ENCODE assay signal across 1 cellular context in the genomic region with DNA sequence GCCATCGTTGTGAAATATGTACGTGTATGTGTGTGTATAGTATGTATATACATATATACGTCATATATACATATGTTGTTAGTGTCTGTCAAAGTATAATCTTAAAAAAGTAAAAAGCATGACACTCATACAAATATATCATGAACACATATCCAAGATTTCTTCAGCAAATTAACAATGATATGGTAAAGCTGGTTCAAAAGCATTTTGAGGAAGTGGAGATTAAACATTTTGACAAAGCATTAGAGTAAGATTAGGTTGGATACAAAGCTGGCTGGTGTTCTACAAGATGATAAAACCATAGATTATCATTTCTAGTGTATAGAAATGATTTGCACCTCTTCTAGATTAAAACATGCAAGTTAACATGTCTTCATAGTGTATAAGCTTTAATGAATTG.
A peak's percentile ranks its signal among the peaks of the same experiment; 100 is the strongest.
TF ChIP-seq lines count a peak whose summit lies in the region.

No MANE protein-coding gene starts in this region.

TF ChIP-seq in GM12878, 131 proteins besides CTCF, POLR2A, EP300 and RAD21:
- TF ChIP-seq BACH1 (IDR thresholded peaks at IDR 0.05; ENCODE audit: borderline replicate concordance) (no peak), BRCA1 (IDR thresholded peaks at IDR 0.05; ENCODE audit: low read depth, low read length) (no peak), NFYA (IDR thresholded peaks at IDR 0.05; ENCODE audit: borderline replicate concordance, low read depth, low read length) (no peak), SPI1 (IDR thresholded peaks at IDR 0.05; ENCODE audit: borderline replicate concordance, insufficient read depth, low read depth, low read length) (peak; percentile 31; the same call in 1 of the 2 replicates)
- TF ChIP-seq, protein P1, sequence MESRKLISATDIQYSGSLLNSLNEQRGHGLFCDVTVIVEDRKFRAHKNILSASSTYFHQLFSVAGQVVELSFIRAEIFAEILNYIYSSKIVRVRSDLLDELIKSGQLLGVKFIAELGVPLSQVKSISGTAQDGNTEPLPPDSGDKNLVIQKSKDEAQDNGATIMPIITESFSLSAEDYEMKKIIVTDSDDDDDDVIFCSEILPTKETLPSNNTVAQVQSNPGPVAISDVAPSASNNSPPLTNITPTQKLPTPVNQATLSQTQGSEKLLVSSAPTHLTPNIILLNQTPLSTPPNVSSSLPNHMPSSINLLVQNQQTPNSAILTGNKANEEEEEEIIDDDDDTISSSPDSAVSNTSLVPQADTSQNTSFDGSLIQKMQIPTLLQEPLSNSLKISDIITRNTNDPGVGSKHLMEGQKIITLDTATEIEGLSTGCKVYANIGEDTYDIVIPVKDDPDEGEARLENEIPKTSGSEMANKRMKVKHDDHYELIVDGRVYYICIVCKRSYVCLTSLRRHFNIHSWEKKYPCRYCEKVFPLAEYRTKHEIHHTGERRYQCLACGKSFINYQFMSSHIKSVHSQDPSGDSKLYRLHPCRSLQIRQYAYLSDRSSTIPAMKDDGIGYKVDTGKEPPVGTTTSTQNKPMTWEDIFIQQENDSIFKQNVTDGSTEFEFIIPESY (IDR thresholded peaks at IDR 0.05) = no peak
- TF ChIP-seq, protein P2, sequence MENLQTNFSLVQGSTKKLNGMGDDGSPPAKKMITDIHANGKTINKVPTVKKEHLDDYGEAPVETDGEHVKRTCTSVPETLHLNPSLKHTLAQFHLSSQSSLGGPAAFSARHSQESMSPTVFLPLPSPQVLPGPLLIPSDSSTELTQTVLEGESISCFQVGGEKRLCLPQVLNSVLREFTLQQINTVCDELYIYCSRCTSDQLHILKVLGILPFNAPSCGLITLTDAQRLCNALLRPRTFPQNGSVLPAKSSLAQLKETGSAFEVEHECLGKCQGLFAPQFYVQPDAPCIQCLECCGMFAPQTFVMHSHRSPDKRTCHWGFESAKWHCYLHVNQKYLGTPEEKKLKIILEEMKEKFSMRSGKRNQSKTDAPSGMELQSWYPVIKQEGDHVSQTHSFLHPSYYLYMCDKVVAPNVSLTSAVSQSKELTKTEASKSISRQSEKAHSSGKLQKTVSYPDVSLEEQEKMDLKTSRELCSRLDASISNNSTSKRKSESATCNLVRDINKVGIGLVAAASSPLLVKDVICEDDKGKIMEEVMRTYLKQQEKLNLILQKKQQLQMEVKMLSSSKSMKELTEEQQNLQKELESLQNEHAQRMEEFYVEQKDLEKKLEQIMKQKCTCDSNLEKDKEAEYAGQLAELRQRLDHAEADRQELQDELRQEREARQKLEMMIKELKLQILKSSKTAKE (IDR thresholded peaks at IDR 0.05; ENCODE audit: low read depth, poor library complexity, severe bottlenecking) = no peak
